In the genomic region with DNA sequence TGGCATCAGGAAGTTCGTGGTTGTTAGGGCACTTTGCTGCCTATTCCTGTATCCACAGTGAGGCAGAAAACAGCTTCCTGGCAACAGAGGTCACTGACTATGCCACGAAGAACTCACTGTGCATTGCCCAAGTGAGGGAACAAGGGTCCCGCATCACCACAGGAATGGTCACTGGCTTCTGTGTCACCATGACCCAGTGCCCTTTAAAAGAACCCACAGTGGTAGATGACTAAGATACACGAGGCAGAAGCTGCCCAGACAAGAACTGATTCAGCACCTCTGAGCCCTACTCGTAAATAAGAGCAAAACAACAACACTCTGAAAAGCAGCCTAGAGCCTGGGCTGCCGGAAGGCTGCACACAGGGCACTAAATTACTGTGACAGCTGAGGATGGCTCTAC, we compare ENCODE assay signal across 13 cellular contexts.
DNase-seq lines count a peak whose midpoint lies in the region; ATAC-seq, FAIRE-seq and TF ChIP-seq lines count a peak whose summit lies in the region.
"Had no signal": no experiment of that assay in that cellular context is flagged by ENCODE, and none has a peak within 500 bp of the region (broad histone marks: within the 10 kb centered on the region; RNA-seq: fewer than 3 reads in every experiment).

No MANE protein-coding gene starts in this region.

- no peak for TF ChIP-seq CTCF in bronchial epithelial cell (IDR thresholded peaks at IDR 0.05; ENCODE audit: insufficient read depth, low read length, severe bottlenecking)

- peaks cover 5% of the 10 kb centered on the region for H3K36me3 Mint-ChIP-seq in activated naive CD8-positive, alpha-beta T cell treated with anti-CD3 and anti-CD28 coated beads, Interleukin-2, amount 50 U/mL, for 24 hours (ENCODE audit: low read depth)
- H3K36me3 Mint-ChIP-seq: WTC11 had no signal

- no peak for FAIRE-seq in bronchial epithelial cell (lab: Jason Lieb, UNC)
- FAIRE-seq: small intestine had no signal

- peak; percentile 79 for DNase-seq in EH (ENCODE audit: low read depth)
- DNase-seq in LHCN-M2 (ENCODE audit: low read depth), result peak; percentile 93
- peak; percentile 64 for DNase-seq in bronchial epithelial cell (ENCODE audit: low read depth)
- DNase-seq in myocyte (ENCODE audit: low read depth), result peak; percentile 96
- no peak for DNase-seq in activated naive CD8-positive, alpha-beta T cell treated with anti-CD3 and anti-CD28 coated beads, Interleukin-2, amount 50 U/mL, for 24 hours
- no peak for DNase-seq in DMS53 treated with DMSO at 0.1 percent for 48 hours (lab: John Stamatoyannopoulos, UW; ENCODE audit: unreplicated experiment)
- no peak for DNase-seq in SK-N-DZ (ENCODE audit: low spot score)
- DNase-seq: left ventricle myocardium inferior; NK-92 treated with Interleukin-12 subunit alpha and Interleukin-12 subunit beta, amount 100 ng/mL, for 24 hours; small intestine; stimulated activated naive CD4-positive, alpha-beta T cell had no signal

- no peak for ATAC-seq in activated naive CD8-positive, alpha-beta T cell treated with anti-CD3 and anti-CD28 coated beads, Interleukin-2, amount 50 U/mL, for 24 hours
- no peak for ATAC-seq in HG02885 (IDR thresholded peaks at IDR 0.05; ENCODE audit: poor library complexity, unreplicated experiment)
- ATAC-seq: WTC11 had no signal

- no peaks in the 10 kb centered on the region for H3K9me3 Mint-ChIP-seq in activated naive CD8-positive, alpha-beta T cell treated with anti-CD3 and anti-CD28 coated beads, Interleukin-2, amount 50 U/mL, for 24 hours
- H3K9me3 Mint-ChIP-seq: WTC11 had no signal

- H3K4me1 Mint-ChIP-seq in activated naive CD8-positive, alpha-beta T cell treated with anti-CD3 and anti-CD28 coated beads, Interleukin-2, amount 50 U/mL, for 24 hours, result no peaks in the 10 kb centered on the region

- H3K4me3 ChIP-seq in bronchial epithelial cell (ENCODE audit: low read depth, low read length), result no peak overlapping the region
- H3K4me3 ChIP-seq: left ventricle myocardium inferior had no signal

- no peaks in the 10 kb centered on the region for H3K27me3 Mint-ChIP-seq in activated naive CD8-positive, alpha-beta T cell treated with anti-CD3 and anti-CD28 coated beads, Interleukin-2, amount 50 U/mL, for 24 hours

- H3K27ac Mint-ChIP-seq in activated naive CD8-positive, alpha-beta T cell treated with anti-CD3 and anti-CD28 coated beads, Interleukin-2, amount 50 U/mL, for 24 hours, result no peak overlapping the region

- no peaks in the 10 kb centered on the region for H3K36me3 ChIP-seq in bronchial epithelial cell (ENCODE audit: control insufficient read depth, insufficient read depth, low read length)

- no peak overlapping the region for H3K4me3 Mint-ChIP-seq in activated naive CD8-positive, alpha-beta T cell treated with anti-CD3 and anti-CD28 coated beads, Interleukin-2, amount 50 U/mL, for 24 hours
- H3K4me3 Mint-ChIP-seq: WTC11 had no signal

- H3K27me3 ChIP-seq in bronchial epithelial cell (ENCODE audit: control insufficient read depth, insufficient read depth, low read length), result no peaks in the 10 kb centered on the region

Comparison
In these comparisons a context has a peak if more than half of its experiments do, and no peak if none do; other contexts are left out.
1. DNase-seq: peak in EH (single experiment), LHCN-M2 (single experiment), bronchial epithelial cell (single experiment) and myocyte (single experiment); none in activated naive CD8-positive, alpha-beta T cell treated with anti-CD3 and anti-CD28 coated beads, Interleukin-2, amount 50 U/mL, for 24 hours (single experiment), DMS53 treated with DMSO at 0.1 percent for 48 hours (single experiment) and SK-N-DZ (single experiment).